9 cellular contexts compared by ENCODE assay signal in genomic region chr15:61861962-61862361, GRCh38.
"Had no signal": no experiment of that assay in that cellular context is flagged by ENCODE, and none has a peak within 500 bp of the region (broad histone marks: within the 10 kb centered on the region; RNA-seq: fewer than 3 reads in every experiment).

No MANE protein-coding gene starts in this region.

- H3K4me1 ChIP-seq: HAP-1 had no signal

- H3K27ac ChIP-seq: GM23248, HL-60 had no signal

- H3K27me3 Mint-ChIP-seq: IgD-negative memory B cell had no signal

- H3K4me3 ChIP-seq: GM23248, HAP-1 had no signal

- H3K4me3 Mint-ChIP-seq: IgD-negative memory B cell had no signal

- ATAC-seq: HCT116, HepG2 had no signal

- H3K9me3 Mint-ChIP-seq: IgD-negative memory B cell had no signal

- H3K9me3 ChIP-seq: HAP-1 had no signal

- DNase-seq: GM23248, GOT3, H7, KBM-7 had no signal
